Comparison of ENCODE assay signal across 1 cellular context in genomic region chr9:38023661-38024035, GRCh38.
TF ChIP-seq lines count a peak whose summit lies in the region.

No MANE protein-coding gene starts in this region.

TF ChIP-seq in HCT116, 20 proteins besides CTCF, POLR2A, EP300 and RAD21 (continued from another document):
- TF ChIP-seq REST (IDR thresholded peaks at IDR 0.05; ENCODE audit: low read depth) (no peak), YY1 (IDR thresholded peaks at IDR 0.05; ENCODE audit: extremely low read depth, insufficient replicate concordance, low read depth, low read length) (no peak), CBX3 (IDR thresholded peaks at IDR 0.05; ENCODE audit: low read depth) (no peak), POLR2AphosphoS5 (IDR thresholded peaks at IDR 0.05; ENCODE audit: low read depth, low read length) (no peak), ATF3 (IDR thresholded peaks at IDR 0.05) (no peak), SP1 (IDR thresholded peaks at IDR 0.05; ENCODE audit: low read depth) (no peak), SRF (IDR thresholded peaks at IDR 0.05; ENCODE audit: low read depth) (no peak), EZH2 (IDR thresholded peaks at IDR 0.05) (no peak), CEBPB (IDR thresholded peaks at IDR 0.05; ENCODE audit: low read depth) (no peak), ZFX (IDR thresholded peaks at IDR 0.05) (no peak), ZNF274 (IDR thresholded peaks at IDR 0.05; ENCODE audit: low read depth, low read length) (no peak)
- TF ChIP-seq, protein P1, sequence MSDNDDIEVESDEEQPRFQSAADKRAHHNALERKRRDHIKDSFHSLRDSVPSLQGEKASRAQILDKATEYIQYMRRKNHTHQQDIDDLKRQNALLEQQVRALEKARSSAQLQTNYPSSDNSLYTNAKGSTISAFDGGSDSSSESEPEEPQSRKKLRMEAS (IDR thresholded peaks at IDR 0.05) = no peak
- TF ChIP-seq, protein P2, sequence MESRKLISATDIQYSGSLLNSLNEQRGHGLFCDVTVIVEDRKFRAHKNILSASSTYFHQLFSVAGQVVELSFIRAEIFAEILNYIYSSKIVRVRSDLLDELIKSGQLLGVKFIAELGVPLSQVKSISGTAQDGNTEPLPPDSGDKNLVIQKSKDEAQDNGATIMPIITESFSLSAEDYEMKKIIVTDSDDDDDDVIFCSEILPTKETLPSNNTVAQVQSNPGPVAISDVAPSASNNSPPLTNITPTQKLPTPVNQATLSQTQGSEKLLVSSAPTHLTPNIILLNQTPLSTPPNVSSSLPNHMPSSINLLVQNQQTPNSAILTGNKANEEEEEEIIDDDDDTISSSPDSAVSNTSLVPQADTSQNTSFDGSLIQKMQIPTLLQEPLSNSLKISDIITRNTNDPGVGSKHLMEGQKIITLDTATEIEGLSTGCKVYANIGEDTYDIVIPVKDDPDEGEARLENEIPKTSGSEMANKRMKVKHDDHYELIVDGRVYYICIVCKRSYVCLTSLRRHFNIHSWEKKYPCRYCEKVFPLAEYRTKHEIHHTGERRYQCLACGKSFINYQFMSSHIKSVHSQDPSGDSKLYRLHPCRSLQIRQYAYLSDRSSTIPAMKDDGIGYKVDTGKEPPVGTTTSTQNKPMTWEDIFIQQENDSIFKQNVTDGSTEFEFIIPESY (IDR thresholded peaks at IDR 0.05; ENCODE audit: extremely low read depth, insufficient replicate concordance, low read length) = no peak
